ENCODE assay signal across 9 cellular contexts in the genomic region with DNA sequence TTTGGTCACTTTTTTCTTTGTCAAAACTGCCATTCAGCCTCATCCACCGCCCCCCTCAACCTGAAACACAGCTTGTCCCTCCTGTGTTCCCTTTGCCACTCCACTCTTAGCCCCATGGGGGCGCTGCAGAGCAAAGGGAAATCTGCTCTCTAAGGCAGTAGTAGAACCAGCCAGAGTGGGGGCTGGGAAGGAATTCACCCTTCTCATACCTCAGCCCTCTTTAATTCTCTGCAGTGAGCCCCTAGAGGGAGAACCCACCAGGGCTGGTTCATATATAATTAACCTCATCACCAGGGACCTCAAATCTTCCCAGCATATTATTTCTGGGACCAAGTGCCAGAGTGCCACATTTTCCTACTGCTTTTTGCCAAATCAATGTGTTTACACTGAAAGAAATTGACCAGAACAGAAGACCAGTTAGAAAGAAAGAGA. TPM values are rescaled to one million over a fixed set of nuclear protein-coding genes. Genes with fewer than 3 reads are reported as not detected.
A peak's percentile ranks its signal among the peaks of the same experiment; 100 is the strongest.
DNase-seq lines count a peak whose midpoint lies in the region; ATAC-seq and TF ChIP-seq lines count a peak whose summit lies in the region.
"Had no signal": no experiment of that assay in that cellular context is flagged by ENCODE, and none has a peak within 500 bp of the region (broad histone marks: within the 10 kb centered on the region; RNA-seq: fewer than 3 reads in every experiment).

No MANE protein-coding gene starts in this region.

- H3K4me1 ChIP-seq in left lung, result peaks cover 3 to 53% of the 10 kb centered on the region in 2 donors

- intact Hi-C loops in left lung (cut with DNase I), result loop anchor here (10.0 kb wide), 2 partner anchors 1207 to 1397 kb away; no protein-coding TSS in a partner anchor

- H3K27me3 ChIP-seq in left lung, result no peaks in the 10 kb centered on the region

- no peaks in the 10 kb centered on the region for H3K9me3 ChIP-seq in left lung

- H3K27ac ChIP-seq in left lung, result peak overlapping the region in 1 of 2 donors; percentile 99
- H3K27ac ChIP-seq: epithelial cell of prostate had no signal

- H3K4me3 ChIP-seq in left lung, result no peak overlapping the region

- ATAC-seq in HG02759 (IDR thresholded peaks at IDR 0.05; ENCODE audit: unreplicated experiment) (peak; percentile 45), left lung (peak; percentile 48), HG02840 (IDR thresholded peaks at IDR 0.05; ENCODE audit: low FRiP score, unreplicated experiment) (no peak)

- no peaks in the 10 kb centered on the region for H3K36me3 ChIP-seq in left lung

- peak; percentile 86 for DNase-seq in DMS79 treated with DMSO at 0.1 percent for 48 hours (lab: John Stamatoyannopoulos, UW)
- DNase-seq in NCI-H2227 treated with DMSO at 0.1 percent for 48 hours (lab: John Stamatoyannopoulos, UW), result peak; percentile 8
- peak; percentile 88 for DNase-seq in activated CD4-positive, CD25-positive, alpha-beta regulatory T cell treated with anti-CD3 and anti-CD28 coated beads, Interleukin-2, amount 50 U/mL, for 72 hours
- peak; percentile 61 to 84 for DNase-seq in cerebellar nuclear complex (lab: John Stamatoyannopoulos, UW)
- peak; percentile 93 for DNase-seq in left lung
- DNase-seq in stimulated activated CD4-positive, alpha-beta T cell treated with anti-CD3 and anti-CD28 coated beads, Interleukin-4, amount 100 ng/mL, for 4 hours, result peak; percentile 86 to 87

- peak; percentile 93 to 98 for TF ChIP-seq CTCF in left lung (IDR thresholded peaks at IDR 0.05)

RNA-seq across cellular contexts. Expression of a gene that starts 2.8 kb away (rescaled TPM):
- total RNA-seq in left lung, result 100 to 1,000 TPM in 1 of 2 donors, 10 to 100 TPM in 1; 79.9 to 160 TPM

RNA-seq across cellular contexts. Expression of a gene that starts 45.7 kb away (rescaled TPM):
- total RNA-seq in left lung, result not detected

Comparison
In these comparisons a context has a peak if more than half of its experiments do, and no peak if none do; other contexts are left out.
1. DNase-seq: peak in every context shown above with its lines; median percentile 93 in left lung; 88 in activated CD4-positive, CD25-positive, alpha-beta regulatory T cell treated with anti-CD3 and anti-CD28 coated beads, Interleukin-2, amount 50 U/mL, for 72 hours; 86 in stimulated activated CD4-positive, alpha-beta T cell treated with anti-CD3 and anti-CD28 coated beads, Interleukin-4, amount 100 ng/mL, for 4 hours; 86 in DMS79 treated with DMSO at 0.1 percent for 48 hours; 72 in cerebellar nuclear complex; 8 in NCI-H2227 treated with DMSO at 0.1 percent for 48 hours.